Comparison of ENCODE assay signal across 8 cellular contexts in the genomic region with DNA sequence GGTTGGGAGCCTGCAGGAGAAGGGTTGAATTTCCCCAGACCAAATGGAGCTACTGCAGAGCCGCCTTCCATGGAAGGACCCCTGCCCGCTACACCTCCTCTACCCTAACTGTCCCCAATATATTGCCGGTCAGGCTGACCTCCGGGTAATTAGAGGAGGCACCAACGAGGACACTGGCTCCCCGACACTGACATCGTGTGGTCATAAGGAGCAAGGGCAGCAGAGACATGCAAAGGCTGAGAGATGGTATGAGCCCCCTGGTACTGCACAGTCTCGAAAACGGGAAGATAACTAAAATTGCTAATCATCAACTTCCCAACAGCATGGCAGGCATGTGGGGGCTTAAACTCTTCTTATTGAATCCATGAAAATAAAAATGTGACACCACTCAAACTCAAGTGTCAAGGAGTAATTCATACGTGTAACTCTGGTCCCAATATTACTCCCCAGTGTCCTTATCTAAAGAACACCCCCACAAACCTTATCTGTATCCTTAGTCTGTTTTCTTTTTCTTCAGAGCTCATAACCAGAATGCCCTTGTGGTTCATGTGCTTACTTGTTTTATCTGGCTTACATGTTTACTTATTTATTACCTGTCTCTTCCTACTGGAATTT. TPM values are rescaled to one million over a fixed set of nuclear protein-coding genes. Genes with fewer than 3 reads are reported as not detected.
A peak's percentile ranks its signal among the peaks of the same experiment; 100 is the strongest.
DNase-seq lines count a peak whose midpoint lies in the region; ATAC-seq and TF ChIP-seq lines count a peak whose summit lies in the region.

No MANE protein-coding gene starts in this region.

- no peak overlapping the region for H3K4me3 Mint-ChIP-seq in activated CD4-positive, alpha-beta memory T cell treated with anti-CD3 and anti-CD28 coated beads, Interleukin-2, amount 10 ng/mL, durations not matched to agents 7 days and 5 days

- no peak overlapping the region for H3K9ac ChIP-seq in parathyroid adenoma

- no peak overlapping the region for H3K4me3 ChIP-seq in gastroesophageal sphincter
- no peak overlapping the region for H3K4me3 ChIP-seq in parathyroid adenoma (ENCODE audit: low read depth, low read length)

- POLR2A ChIA-PET in activated CD4-positive, alpha-beta memory T cell treated with anti-CD3 and anti-CD28 coated beads, Interleukin-2, amount 10 ng/mL, durations not matched to agents 7 days and 5 days (lab: Charles Lee) = interaction anchor here (1.3 kb wide), 1 partner anchor 9 kb away, joined by 4 read pairs; no protein-coding TSS in a partner anchor

- DNase-seq in COLO668 (lab: John Stamatoyannopoulos, UW; ENCODE audit: unreplicated experiment) = peak; percentile 51
- DNase-seq in NCI-H2227 treated with DMSO at 0.1 percent for 48 hours (lab: John Stamatoyannopoulos, UW) = peak; percentile 15
- peak; percentile 42 for DNase-seq in activated CD4-positive, alpha-beta memory T cell treated with anti-CD3 and anti-CD28 coated beads, Interleukin-2, amount 10 ng/mL, durations not matched to agents 7 days and 5 days
- no peak for DNase-seq in SHP77 treated with DMSO at 0.1 percent for 48 hours (lab: John Stamatoyannopoulos, UW)

- H3K9me3 ChIP-seq in gastroesophageal sphincter = no peaks in the 10 kb centered on the region
- no peaks in the 10 kb centered on the region for H3K9me3 ChIP-seq in parathyroid adenoma (ENCODE audit: control insufficient read depth, low read length)

- H3K27ac Mint-ChIP-seq in activated CD4-positive, alpha-beta memory T cell treated with anti-CD3 and anti-CD28 coated beads, Interleukin-2, amount 10 ng/mL, durations not matched to agents 7 days and 5 days = no peak overlapping the region

- 2 to 4% methylated on average over 3 to 7 of the region's 10 CpGs for WGBS in gastroesophageal sphincter (ENCODE audit: low coverage in 1 of 2), 2 donors

- no peaks in the 10 kb centered on the region for H3K27me3 ChIP-seq in gastroesophageal sphincter
- H3K27me3 ChIP-seq in parathyroid adenoma (ENCODE audit: control insufficient read depth, insufficient read depth, low read length) = no peaks in the 10 kb centered on the region

- no peaks in the 10 kb centered on the region for H3K9me3 Mint-ChIP-seq in activated CD4-positive, alpha-beta memory T cell treated with anti-CD3 and anti-CD28 coated beads, Interleukin-2, amount 10 ng/mL, durations not matched to agents 7 days and 5 days

- H3K4me1 ChIP-seq in gastroesophageal sphincter (peaks cover 4 to 44% (median 11%) of the 10 kb centered on the region in 3 donors), parathyroid adenoma (no peaks in the 10 kb centered on the region)

- H3K27ac ChIP-seq in gastroesophageal sphincter (peak overlapping the region in 3 of 4 donors; percentile 20 to 100 (median 99)), parathyroid adenoma (no peak overlapping the region)

- H3K36me3 Mint-ChIP-seq in activated CD4-positive, alpha-beta memory T cell treated with anti-CD3 and anti-CD28 coated beads, Interleukin-2, amount 10 ng/mL, durations not matched to agents 7 days and 5 days (ENCODE audit: low read depth) = no peaks in the 10 kb centered on the region

- H3K36me3 ChIP-seq in gastroesophageal sphincter = no peaks in the 10 kb centered on the region
- H3K36me3 ChIP-seq in parathyroid adenoma (ENCODE audit: control insufficient read depth, insufficient read depth, low read length) = no peaks in the 10 kb centered on the region

- TF ChIP-seq EP300 in gastroesophageal sphincter (IDR thresholded peaks at IDR 0.05) = no peak

- CTCF ChIA-PET in activated CD4-positive, alpha-beta memory T cell treated with anti-CD3 and anti-CD28 coated beads, Interleukin-2, amount 10 ng/mL, durations not matched to agents 7 days and 5 days (lab: Charles Lee) = interaction anchor here (0.7 to 5.1 kb wide), 17 partner anchors 9 to 323 kb away, joined by 3 to 42 read pairs (median 3); no protein-coding TSS in a partner anchor

- H3K27me3 Mint-ChIP-seq in activated CD4-positive, alpha-beta memory T cell treated with anti-CD3 and anti-CD28 coated beads, Interleukin-2, amount 10 ng/mL, durations not matched to agents 7 days and 5 days = peaks cover 25% of the 10 kb centered on the region

- H3K79me2 ChIP-seq in parathyroid adenoma = no peaks in the 10 kb centered on the region

- no peak overlapping the region for H2AFZ ChIP-seq in parathyroid adenoma

- TF ChIP-seq POLR2A in gastroesophageal sphincter (IDR thresholded peaks at IDR 0.05) = no peak

- ATAC-seq in GM18907 (IDR thresholded peaks at IDR 0.05; ENCODE audit: unreplicated experiment) (peak; percentile 82), HG03060 (IDR thresholded peaks at IDR 0.05; ENCODE audit: low read depth, unreplicated experiment) (peak; percentile 83), gastroesophageal sphincter (peak; percentile 27)

- H3K4me1 Mint-ChIP-seq in activated CD4-positive, alpha-beta memory T cell treated with anti-CD3 and anti-CD28 coated beads, Interleukin-2, amount 10 ng/mL, durations not matched to agents 7 days and 5 days = peaks cover 30% of the 10 kb centered on the region

- TF ChIP-seq CTCF in gastroesophageal sphincter (IDR thresholded peaks at IDR 0.05) = peak; percentile 59 to 90 (median 82)
- peak; percentile 54 for TF ChIP-seq CTCF in parathyroid adenoma (IDR thresholded peaks at IDR 0.05)

- H3K4me2 ChIP-seq in parathyroid adenoma (ENCODE audit: low read length) = no peak overlapping the region

RNA-seq across cellular contexts. Expression of a gene that starts 4.4 kb away (rescaled TPM):
- 10 to 100 TPM; 12.1 to 13.2 TPM for total RNA-seq in activated CD4-positive, alpha-beta memory T cell treated with anti-CD3 and anti-CD28 coated beads, Interleukin-2, amount 10 ng/mL, durations not matched to agents 7 days and 5 days
- 100 to 1,000 TPM; 164 to 313 (median 211) TPM for total RNA-seq in gastroesophageal sphincter

RNA-seq across cellular contexts. Expression of a gene that starts 56.3 kb away (rescaled TPM):
- not detected for total RNA-seq in activated CD4-positive, alpha-beta memory T cell treated with anti-CD3 and anti-CD28 coated beads, Interleukin-2, amount 10 ng/mL, durations not matched to agents 7 days and 5 days
- total RNA-seq in gastroesophageal sphincter = under 1 TPM in 2 of 4 donors, not detected in 2; 0.16 to 0.22 TPM

Comparison
In these comparisons a context has a peak if more than half of its experiments do, and no peak if none do; other contexts are left out.
1. ATAC-seq: peak in every context shown above with its lines; median percentile 83 in HG03060; 82 in GM18907; 27 in gastroesophageal sphincter.
2. RNA of a gene that starts 4.4 kb away (total RNA-seq): 164 to 313 TPM in gastroesophageal sphincter; 12.1 to 13.2 TPM in activated CD4-positive, alpha-beta memory T cell treated with anti-CD3 and anti-CD28 coated beads, Interleukin-2, amount 10 ng/mL, durations not matched to agents 7 days and 5 days; every median in the first group is over 10 times any median in the second.